1 cellular context compared by ENCODE assay signal in the genomic region with DNA sequence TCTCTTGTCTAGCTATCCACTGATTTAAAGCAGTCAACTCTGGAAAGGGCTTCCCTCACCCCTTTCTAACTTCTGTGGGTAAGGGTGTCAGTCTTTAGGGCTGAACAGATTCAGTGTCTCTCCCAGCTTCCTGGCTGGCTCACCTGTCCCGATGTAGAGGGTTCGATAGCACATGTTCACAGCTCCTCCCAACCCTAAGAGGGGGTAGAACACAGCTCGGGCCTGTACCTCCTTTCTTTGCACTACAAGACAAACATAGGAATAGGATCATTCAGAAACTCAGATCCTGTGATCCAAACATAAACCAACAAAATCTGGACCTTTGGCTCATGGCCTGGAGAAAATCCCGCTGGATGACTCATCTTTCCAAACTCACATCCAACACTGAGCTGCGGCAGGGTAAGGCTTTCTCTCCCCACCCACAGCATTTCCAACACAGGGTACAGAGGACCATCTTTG.
TF ChIP-seq lines count a peak whose summit lies in the region.

No MANE protein-coding gene starts in this region.

TF ChIP-seq in HepG2, 621 proteins besides CTCF, POLR2A, EP300 and RAD21 (continued from another document and continues in another):
- TF ChIP-seq, protein P1, sequence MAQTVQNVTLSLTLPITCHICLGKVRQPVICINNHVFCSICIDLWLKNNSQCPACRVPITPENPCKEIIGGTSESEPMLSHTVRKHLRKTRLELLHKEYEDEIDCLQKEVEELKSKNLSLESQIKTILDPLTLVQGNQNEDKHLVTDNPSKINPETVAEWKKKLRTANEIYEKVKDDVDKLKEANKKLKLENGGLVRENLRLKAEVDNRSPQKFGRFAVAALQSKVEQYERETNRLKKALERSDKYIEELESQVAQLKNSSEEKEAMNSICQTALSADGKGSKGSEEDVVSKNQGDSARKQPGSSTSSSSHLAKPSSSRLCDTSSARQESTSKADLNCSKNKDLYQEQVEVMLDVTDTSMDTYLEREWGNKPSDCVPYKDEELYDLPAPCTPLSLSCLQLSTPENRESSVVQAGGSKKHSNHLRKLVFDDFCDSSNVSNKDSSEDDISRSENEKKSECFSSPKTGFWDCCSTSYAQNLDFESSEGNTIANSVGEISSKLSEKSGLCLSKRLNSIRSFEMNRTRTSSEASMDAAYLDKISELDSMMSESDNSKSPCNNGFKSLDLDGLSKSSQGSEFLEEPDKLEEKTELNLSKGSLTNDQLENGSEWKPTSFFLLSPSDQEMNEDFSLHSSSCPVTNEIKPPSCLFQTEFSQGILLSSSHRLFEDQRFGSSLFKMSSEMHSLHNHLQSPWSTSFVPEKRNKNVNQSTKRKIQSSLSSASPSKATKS (CRISPR knock-in tag; IDR thresholded peaks at IDR 0.05), result no peak
- no peak for TF ChIP-seq KAT7 (CRISPR knock-in tag; IDR thresholded peaks at IDR 0.05; ENCODE audit: borderline replicate concordance)
- TF ChIP-seq PAWR (CRISPR knock-in tag; IDR thresholded peaks at IDR 0.05; ENCODE audit: borderline replicate concordance), result no peak
- no peak for TF ChIP-seq ZNF549 (CRISPR knock-in tag; IDR thresholded peaks at IDR 0.05)
- TF ChIP-seq NONO (IDR thresholded peaks at IDR 0.05), result no peak
- TF ChIP-seq NONO (CRISPR knock-in tag; conservative IDR thresholded peaks at IDR 0.05), result no peak
- peak; percentile 33; the same call in 1 of the 2 replicates for TF ChIP-seq YEATS2 (CRISPR knock-in tag; IDR thresholded peaks at IDR 0.05; ENCODE audit: borderline replicate concordance)
- TF ChIP-seq ZNF83 (CRISPR knock-in tag; IDR thresholded peaks at IDR 0.05; ENCODE audit: borderline replicate concordance), result no peak
- no peak for TF ChIP-seq TBX3 (IDR thresholded peaks at IDR 0.05; ENCODE audit: borderline replicate concordance)
- no peak for TF ChIP-seq MBNL3 (CRISPR knock-in tag; conservative IDR thresholded peaks at IDR 0.05)
- TF ChIP-seq, protein P2, sequence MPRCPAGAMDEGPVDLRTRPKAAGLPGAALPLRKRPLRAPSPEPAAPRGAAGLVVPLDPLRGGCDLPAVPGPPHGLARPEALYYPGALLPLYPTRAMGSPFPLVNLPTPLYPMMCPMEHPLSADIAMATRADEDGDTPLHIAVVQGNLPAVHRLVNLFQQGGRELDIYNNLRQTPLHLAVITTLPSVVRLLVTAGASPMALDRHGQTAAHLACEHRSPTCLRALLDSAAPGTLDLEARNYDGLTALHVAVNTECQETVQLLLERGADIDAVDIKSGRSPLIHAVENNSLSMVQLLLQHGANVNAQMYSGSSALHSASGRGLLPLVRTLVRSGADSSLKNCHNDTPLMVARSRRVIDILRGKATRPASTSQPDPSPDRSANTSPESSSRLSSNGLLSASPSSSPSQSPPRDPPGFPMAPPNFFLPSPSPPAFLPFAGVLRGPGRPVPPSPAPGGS (CRISPR knock-in tag; IDR thresholded peaks at IDR 0.05), result no peak
- TF ChIP-seq SIX1 (CRISPR knock-in tag; IDR thresholded peaks at IDR 0.05; ENCODE audit: borderline replicate concordance), result no peak
- no peak for TF ChIP-seq ZNF788 (CRISPR knock-in tag; IDR thresholded peaks at IDR 0.05; ENCODE audit: borderline replicate concordance)
- TF ChIP-seq, protein P3, sequence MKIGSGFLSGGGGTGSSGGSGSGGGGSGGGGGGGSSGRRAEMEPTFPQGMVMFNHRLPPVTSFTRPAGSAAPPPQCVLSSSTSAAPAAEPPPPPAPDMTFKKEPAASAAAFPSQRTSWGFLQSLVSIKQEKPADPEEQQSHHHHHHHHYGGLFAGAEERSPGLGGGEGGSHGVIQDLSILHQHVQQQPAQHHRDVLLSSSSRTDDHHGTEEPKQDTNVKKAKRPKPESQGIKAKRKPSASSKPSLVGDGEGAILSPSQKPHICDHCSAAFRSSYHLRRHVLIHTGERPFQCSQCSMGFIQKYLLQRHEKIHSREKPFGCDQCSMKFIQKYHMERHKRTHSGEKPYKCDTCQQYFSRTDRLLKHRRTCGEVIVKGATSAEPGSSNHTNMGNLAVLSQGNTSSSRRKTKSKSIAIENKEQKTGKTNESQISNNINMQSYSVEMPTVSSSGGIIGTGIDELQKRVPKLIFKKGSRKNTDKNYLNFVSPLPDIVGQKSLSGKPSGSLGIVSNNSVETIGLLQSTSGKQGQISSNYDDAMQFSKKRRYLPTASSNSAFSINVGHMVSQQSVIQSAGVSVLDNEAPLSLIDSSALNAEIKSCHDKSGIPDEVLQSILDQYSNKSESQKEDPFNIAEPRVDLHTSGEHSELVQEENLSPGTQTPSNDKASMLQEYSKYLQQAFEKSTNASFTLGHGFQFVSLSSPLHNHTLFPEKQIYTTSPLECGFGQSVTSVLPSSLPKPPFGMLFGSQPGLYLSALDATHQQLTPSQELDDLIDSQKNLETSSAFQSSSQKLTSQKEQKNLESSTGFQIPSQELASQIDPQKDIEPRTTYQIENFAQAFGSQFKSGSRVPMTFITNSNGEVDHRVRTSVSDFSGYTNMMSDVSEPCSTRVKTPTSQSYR (CRISPR knock-in tag; IDR thresholded peaks at IDR 0.05; ENCODE audit: borderline replicate concordance), result no peak
- no peak for TF ChIP-seq KDM5B (CRISPR knock-in tag; IDR thresholded peaks at IDR 0.05; ENCODE audit: borderline replicate concordance)
- no peak for TF ChIP-seq NFYC (CRISPR knock-in tag; IDR thresholded peaks at IDR 0.05)
- TF ChIP-seq ZNF232 (CRISPR knock-in tag; IDR thresholded peaks at IDR 0.05; ENCODE audit: borderline replicate concordance), result no peak
- TF ChIP-seq, protein P4, sequence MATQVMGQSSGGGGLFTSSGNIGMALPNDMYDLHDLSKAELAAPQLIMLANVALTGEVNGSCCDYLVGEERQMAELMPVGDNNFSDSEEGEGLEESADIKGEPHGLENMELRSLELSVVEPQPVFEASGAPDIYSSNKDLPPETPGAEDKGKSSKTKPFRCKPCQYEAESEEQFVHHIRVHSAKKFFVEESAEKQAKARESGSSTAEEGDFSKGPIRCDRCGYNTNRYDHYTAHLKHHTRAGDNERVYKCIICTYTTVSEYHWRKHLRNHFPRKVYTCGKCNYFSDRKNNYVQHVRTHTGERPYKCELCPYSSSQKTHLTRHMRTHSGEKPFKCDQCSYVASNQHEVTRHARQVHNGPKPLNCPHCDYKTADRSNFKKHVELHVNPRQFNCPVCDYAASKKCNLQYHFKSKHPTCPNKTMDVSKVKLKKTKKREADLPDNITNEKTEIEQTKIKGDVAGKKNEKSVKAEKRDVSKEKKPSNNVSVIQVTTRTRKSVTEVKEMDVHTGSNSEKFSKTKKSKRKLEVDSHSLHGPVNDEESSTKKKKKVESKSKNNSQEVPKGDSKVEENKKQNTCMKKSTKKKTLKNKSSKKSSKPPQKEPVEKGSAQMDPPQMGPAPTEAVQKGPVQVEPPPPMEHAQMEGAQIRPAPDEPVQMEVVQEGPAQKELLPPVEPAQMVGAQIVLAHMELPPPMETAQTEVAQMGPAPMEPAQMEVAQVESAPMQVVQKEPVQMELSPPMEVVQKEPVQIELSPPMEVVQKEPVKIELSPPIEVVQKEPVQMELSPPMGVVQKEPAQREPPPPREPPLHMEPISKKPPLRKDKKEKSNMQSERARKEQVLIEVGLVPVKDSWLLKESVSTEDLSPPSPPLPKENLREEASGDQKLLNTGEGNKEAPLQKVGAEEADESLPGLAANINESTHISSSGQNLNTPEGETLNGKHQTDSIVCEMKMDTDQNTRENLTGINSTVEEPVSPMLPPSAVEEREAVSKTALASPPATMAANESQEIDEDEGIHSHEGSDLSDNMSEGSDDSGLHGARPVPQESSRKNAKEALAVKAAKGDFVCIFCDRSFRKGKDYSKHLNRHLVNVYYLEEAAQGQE (IDR thresholded peaks at IDR 0.05; ENCODE audit: borderline replicate concordance in 1 of 2, low read depth in 1 of 2, low read length in 2 of 2), result no peak
- TF ChIP-seq ZNF674 (CRISPR knock-in tag; IDR thresholded peaks at IDR 0.05; ENCODE audit: low read depth), result no peak
- TF ChIP-seq, protein P5, sequence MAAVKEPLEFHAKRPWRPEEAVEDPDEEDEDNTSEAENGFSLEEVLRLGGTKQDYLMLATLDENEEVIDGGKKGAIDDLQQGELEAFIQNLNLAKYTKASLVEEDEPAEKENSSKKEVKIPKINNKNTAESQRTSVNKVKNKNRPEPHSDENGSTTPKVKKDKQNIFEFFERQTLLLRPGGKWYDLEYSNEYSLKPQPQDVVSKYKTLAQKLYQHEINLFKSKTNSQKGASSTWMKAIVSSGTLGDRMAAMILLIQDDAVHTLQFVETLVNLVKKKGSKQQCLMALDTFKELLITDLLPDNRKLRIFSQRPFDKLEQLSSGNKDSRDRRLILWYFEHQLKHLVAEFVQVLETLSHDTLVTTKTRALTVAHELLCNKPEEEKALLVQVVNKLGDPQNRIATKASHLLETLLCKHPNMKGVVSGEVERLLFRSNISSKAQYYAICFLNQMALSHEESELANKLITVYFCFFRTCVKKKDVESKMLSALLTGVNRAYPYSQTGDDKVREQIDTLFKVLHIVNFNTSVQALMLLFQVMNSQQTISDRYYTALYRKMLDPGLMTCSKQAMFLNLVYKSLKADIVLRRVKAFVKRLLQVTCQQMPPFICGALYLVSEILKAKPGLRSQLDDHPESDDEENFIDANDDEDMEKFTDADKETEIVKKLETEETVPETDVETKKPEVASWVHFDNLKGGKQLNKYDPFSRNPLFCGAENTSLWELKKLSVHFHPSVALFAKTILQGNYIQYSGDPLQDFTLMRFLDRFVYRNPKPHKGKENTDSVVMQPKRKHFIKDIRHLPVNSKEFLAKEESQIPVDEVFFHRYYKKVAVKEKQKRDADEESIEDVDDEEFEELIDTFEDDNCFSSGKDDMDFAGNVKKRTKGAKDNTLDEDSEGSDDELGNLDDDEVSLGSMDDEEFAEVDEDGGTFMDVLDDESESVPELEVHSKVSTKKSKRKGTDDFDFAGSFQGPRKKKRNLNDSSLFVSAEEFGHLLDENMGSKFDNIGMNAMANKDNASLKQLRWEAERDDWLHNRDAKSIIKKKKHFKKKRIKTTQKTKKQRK (IDR thresholded peaks at IDR 0.05; ENCODE audit: low read length), result no peak
- no peak for TF ChIP-seq KDM5A (IDR thresholded peaks at IDR 0.05; ENCODE audit: borderline replicate concordance, low read length)
- no peak; the same call in 1 of the 2 replicates for TF ChIP-seq ZNF12 (CRISPR knock-in tag; IDR thresholded peaks at IDR 0.05)
- TF ChIP-seq MAZ (IDR thresholded peaks at IDR 0.05; ENCODE audit: borderline replicate concordance, low read depth, low read length), result no peak
- no peak for TF ChIP-seq MAZ (CRISPR knock-in tag; IDR thresholded peaks at IDR 0.05; ENCODE audit: low read depth)
- TF ChIP-seq SKI (IDR thresholded peaks at IDR 0.05; ENCODE audit: partially characterized antibody), result no peak
- TF ChIP-seq, protein P6, sequence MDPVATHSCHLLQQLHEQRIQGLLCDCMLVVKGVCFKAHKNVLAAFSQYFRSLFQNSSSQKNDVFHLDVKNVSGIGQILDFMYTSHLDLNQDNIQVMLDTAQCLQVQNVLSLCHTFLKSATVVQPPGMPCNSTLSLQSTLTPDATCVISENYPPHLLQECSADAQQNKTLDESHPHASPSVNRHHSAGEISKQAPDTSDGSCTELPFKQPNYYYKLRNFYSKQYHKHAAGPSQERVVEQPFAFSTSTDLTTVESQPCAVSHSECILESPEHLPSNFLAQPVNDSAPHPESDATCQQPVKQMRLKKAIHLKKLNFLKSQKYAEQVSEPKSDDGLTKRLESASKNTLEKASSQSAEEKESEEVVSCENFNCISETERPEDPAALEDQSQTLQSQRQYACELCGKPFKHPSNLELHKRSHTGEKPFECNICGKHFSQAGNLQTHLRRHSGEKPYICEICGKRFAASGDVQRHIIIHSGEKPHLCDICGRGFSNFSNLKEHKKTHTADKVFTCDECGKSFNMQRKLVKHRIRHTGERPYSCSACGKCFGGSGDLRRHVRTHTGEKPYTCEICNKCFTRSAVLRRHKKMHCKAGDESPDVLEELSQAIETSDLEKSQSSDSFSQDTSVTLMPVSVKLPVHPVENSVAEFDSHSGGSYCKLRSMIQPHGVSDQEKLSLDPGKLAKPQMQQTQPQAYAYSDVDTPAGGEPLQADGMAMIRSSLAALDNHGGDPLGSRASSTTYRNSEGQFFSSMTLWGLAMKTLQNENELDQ (CRISPR knock-in tag; IDR thresholded peaks at IDR 0.05; ENCODE audit: borderline replicate concordance), result no peak
- no peak for TF ChIP-seq PLRG1 (conservative IDR thresholded peaks at IDR 0.05)
- TF ChIP-seq, protein P7, sequence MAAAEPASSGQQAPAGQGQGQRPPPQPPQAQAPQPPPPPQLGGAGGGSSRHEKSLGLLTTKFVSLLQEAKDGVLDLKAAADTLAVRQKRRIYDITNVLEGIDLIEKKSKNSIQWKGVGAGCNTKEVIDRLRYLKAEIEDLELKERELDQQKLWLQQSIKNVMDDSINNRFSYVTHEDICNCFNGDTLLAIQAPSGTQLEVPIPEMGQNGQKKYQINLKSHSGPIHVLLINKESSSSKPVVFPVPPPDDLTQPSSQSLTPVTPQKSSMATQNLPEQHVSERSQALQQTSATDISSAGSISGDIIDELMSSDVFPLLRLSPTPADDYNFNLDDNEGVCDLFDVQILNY (CRISPR knock-in tag; conservative IDR thresholded peaks at IDR 0.05), result no peak
- no peak for TF ChIP-seq REL (CRISPR knock-in tag; conservative IDR thresholded peaks at IDR 0.05)
- no peak for TF ChIP-seq ZNF335 (CRISPR knock-in tag; IDR thresholded peaks at IDR 0.05)
- TF ChIP-seq, protein P8, sequence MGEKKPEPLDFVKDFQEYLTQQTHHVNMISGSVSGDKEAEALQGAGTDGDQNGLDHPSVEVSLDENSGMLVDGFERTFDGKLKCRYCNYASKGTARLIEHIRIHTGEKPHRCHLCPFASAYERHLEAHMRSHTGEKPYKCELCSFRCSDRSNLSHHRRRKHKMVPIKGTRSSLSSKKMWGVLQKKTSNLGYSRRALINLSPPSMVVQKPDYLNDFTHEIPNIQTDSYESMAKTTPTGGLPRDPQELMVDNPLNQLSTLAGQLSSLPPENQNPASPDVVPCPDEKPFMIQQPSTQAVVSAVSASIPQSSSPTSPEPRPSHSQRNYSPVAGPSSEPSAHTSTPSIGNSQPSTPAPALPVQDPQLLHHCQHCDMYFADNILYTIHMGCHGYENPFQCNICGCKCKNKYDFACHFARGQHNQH (CRISPR knock-in tag; IDR thresholded peaks at IDR 0.05), result 0 out of 2 replicates have a peak, but pooled peaks have one; percentile 18
- no peak for TF ChIP-seq TBL1XR1 (IDR thresholded peaks at IDR 0.05; ENCODE audit: borderline replicate concordance, low read length, partially characterized antibody)
